1 cellular context compared by ENCODE assay signal in the genomic region with DNA sequence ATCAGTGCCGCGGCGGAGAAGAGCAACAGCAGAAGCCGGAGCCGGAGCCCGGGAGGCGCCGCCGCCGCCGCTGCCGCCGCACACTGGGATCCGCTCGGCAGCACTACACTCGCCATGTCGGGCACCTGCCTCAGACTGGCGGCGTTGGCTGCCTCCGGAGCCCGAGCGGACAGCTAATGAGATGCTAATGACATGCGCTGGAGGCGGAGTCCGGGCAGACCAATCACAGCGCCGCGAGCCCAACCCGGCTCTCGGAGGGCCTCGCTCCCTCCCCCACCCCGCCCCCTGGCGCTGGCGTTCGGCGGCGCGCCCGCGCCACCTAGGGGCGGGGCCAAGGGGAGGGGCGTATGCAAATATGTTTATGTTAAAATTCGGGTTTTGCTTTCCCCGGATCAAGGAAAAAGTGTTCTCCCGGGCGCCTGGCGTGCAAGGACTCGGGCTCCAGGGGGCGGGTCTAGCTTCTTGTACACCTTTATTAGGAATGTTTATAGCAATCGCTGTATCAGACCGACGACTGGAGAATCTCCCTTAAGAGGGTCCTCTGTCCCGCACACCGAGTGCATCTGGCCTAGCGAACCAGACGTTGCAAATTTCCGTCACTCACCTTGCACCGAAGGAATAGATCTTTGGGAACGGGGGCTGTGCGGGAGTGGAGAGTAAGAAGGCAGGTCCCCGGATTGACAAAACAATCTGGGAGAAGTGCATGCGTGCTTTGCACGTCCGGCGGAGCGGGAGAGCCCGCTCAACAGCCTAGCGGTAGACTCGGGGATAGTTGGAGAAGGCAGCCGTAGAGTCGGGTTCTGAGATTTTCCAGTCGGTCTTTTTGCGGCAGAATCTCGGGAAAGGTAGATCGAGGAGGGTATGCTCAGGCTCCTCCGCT.
TF ChIP-seq lines count a peak whose summit lies in the region.

A gene (minus strand): TSS at position 137 of the 880 bp plus-strand sequence.

TF ChIP-seq in HepG2, 621 proteins besides CTCF, POLR2A, EP300 and RAD21 (continued from another document and continues in another):
- TF ChIP-seq, protein P1, sequence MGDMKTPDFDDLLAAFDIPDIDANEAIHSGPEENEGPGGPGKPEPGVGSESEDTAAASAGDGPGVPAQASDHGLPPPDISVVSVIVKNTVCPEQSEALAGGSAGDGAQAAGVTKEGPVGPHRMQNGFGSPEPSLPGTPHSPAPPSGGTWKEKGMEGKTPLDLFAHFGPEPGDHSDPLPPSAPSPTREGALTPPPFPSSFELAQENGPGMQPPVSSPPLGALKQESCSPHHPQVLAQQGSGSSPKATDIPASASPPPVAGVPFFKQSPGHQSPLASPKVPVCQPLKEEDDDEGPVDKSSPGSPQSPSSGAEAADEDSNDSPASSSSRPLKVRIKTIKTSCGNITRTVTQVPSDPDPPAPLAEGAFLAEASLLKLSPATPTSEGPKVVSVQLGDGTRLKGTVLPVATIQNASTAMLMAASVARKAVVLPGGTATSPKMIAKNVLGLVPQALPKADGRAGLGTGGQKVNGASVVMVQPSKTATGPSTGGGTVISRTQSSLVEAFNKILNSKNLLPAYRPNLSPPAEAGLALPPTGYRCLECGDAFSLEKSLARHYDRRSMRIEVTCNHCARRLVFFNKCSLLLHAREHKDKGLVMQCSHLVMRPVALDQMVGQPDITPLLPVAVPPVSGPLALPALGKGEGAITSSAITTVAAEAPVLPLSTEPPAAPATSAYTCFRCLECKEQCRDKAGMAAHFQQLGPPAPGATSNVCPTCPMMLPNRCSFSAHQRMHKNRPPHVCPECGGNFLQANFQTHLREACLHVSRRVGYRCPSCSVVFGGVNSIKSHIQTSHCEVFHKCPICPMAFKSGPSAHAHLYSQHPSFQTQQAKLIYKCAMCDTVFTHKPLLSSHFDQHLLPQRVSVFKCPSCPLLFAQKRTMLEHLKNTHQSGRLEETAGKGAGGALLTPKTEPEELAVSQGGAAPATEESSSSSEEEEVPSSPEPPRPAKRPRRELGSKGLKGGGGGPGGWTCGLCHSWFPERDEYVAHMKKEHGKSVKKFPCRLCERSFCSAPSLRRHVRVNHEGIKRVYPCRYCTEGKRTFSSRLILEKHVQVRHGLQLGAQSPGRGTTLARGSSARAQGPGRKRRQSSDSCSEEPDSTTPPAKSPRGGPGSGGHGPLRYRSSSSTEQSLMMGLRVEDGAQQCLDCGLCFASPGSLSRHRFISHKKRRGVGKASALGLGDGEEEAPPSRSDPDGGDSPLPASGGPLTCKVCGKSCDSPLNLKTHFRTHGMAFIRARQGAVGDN (CRISPR knock-in tag; IDR thresholded peaks at IDR 0.05), result peak; percentile 62
- TF ChIP-seq, protein P2, sequence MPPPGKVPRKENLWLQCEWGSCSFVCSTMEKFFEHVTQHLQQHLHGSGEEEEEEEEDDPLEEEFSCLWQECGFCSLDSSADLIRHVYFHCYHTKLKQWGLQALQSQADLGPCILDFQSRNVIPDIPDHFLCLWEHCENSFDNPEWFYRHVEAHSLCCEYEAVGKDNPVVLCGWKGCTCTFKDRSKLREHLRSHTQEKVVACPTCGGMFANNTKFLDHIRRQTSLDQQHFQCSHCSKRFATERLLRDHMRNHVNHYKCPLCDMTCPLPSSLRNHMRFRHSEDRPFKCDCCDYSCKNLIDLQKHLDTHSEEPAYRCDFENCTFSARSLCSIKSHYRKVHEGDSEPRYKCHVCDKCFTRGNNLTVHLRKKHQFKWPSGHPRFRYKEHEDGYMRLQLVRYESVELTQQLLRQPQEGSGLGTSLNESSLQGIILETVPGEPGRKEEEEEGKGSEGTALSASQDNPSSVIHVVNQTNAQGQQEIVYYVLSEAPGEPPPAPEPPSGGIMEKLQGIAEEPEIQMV (CRISPR knock-in tag; IDR thresholded peaks at IDR 0.05; ENCODE audit: low read depth), result no peak; the same call in 1 of the 2 replicates
- TF ChIP-seq MTF2 (CRISPR knock-in tag; IDR thresholded peaks at IDR 0.05; ENCODE audit: borderline replicate concordance), result 0 out of 2 replicates have a peak, but pooled peaks have one; percentile 50
- TF ChIP-seq, protein P3, sequence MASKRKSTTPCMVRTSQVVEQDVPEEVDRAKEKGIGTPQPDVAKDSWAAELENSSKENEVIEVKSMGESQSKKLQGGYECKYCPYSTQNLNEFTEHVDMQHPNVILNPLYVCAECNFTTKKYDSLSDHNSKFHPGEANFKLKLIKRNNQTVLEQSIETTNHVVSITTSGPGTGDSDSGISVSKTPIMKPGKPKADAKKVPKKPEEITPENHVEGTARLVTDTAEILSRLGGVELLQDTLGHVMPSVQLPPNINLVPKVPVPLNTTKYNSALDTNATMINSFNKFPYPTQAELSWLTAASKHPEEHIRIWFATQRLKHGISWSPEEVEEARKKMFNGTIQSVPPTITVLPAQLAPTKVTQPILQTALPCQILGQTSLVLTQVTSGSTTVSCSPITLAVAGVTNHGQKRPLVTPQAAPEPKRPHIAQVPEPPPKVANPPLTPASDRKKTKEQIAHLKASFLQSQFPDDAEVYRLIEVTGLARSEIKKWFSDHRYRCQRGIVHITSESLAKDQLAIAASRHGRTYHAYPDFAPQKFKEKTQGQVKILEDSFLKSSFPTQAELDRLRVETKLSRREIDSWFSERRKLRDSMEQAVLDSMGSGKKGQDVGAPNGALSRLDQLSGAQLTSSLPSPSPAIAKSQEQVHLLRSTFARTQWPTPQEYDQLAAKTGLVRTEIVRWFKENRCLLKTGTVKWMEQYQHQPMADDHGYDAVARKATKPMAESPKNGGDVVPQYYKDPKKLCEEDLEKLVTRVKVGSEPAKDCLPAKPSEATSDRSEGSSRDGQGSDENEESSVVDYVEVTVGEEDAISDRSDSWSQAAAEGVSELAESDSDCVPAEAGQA (IDR thresholded peaks at IDR 0.05; ENCODE audit: low read depth), result 0 out of 2 replicates have a peak, but pooled peaks have one; percentile 23
- TF ChIP-seq, protein P3 (CRISPR knock-in tag; IDR thresholded peaks at IDR 0.05; ENCODE audit: borderline replicate concordance), result no peak
- TF ChIP-seq PRPF4 (IDR thresholded peaks at IDR 0.05; ENCODE audit: low read depth, low read length, poor library complexity, severe bottlenecking), result no peak
- peak; percentile 80 for TF ChIP-seq NFYC (CRISPR knock-in tag; IDR thresholded peaks at IDR 0.05)
- 0 out of 2 replicates have a peak, but pooled peaks have one; percentile 70 for TF ChIP-seq ZNF546 (CRISPR knock-in tag; conservative IDR thresholded peaks at IDR 0.05)
- peak; percentile 96 for TF ChIP-seq POLR2G (IDR thresholded peaks at IDR 0.05; ENCODE audit: low read depth, low read length)
- TF ChIP-seq, protein P4, sequence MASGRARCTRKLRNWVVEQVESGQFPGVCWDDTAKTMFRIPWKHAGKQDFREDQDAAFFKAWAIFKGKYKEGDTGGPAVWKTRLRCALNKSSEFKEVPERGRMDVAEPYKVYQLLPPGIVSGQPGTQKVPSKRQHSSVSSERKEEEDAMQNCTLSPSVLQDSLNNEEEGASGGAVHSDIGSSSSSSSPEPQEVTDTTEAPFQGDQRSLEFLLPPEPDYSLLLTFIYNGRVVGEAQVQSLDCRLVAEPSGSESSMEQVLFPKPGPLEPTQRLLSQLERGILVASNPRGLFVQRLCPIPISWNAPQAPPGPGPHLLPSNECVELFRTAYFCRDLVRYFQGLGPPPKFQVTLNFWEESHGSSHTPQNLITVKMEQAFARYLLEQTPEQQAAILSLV (CRISPR knock-in tag; IDR thresholded peaks at IDR 0.05; ENCODE audit: borderline replicate concordance), result 0 out of 2 replicates have a peak, but pooled peaks have one; percentile 16
- 0 out of 2 replicates have a peak, but pooled peaks have one; percentile 2 for TF ChIP-seq ZNF138 (CRISPR knock-in tag; IDR thresholded peaks at IDR 0.05; ENCODE audit: low read depth)
- 0 out of 2 replicates have a peak, but pooled peaks have one; percentile 8 for TF ChIP-seq HMG20A (CRISPR knock-in tag; IDR thresholded peaks at IDR 0.05; ENCODE audit: borderline replicate concordance)
- TF ChIP-seq, protein P5, sequence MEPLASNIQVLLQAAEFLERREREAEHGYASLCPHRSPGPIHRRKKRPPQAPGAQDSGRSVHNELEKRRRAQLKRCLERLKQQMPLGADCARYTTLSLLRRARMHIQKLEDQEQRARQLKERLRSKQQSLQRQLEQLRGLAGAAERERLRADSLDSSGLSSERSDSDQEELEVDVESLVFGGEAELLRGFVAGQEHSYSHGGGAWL (CRISPR knock-in tag; IDR thresholded peaks at IDR 0.05), result peak; percentile 83
- TF ChIP-seq MAF1 (CRISPR knock-in tag; IDR thresholded peaks at IDR 0.05; ENCODE audit: borderline replicate concordance), result no peak; the same call in 1 of the 2 replicates
- TF ChIP-seq, protein P6, sequence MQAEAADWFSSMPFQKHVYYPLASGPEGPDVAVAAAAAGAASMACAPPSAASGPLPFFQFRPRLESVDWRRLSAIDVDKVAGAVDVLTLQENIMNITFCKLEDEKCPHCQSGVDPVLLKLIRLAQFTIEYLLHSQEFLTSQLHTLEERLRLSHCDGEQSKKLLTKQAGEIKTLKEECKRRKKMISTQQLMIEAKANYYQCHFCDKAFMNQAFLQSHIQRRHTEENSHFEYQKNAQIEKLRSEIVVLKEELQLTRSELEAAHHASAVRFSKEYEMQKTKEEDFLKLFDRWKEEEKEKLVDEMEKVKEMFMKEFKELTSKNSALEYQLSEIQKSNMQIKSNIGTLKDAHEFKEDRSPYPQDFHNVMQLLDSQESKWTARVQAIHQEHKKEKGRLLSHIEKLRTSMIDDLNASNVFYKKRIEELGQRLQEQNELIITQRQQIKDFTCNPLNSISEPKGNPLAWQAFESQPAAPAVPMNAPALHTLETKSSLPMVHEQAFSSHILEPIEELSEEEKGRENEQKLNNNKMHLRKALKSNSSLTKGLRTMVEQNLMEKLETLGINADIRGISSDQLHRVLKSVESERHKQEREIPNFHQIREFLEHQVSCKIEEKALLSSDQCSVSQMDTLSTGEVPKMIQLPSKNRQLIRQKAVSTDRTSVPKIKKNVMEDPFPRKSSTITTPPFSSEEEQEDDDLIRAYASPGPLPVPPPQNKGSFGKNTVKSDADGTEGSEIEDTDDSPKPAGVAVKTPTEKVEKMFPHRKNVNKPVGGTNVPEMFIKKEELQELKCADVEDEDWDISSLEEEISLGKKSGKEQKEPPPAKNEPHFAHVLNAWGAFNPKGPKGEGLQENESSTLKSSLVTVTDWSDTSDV (CRISPR knock-in tag; IDR thresholded peaks at IDR 0.05), result 0 out of 2 replicates have a peak, but pooled peaks have one; percentile 38
- peak; percentile 64 for TF ChIP-seq SALL1 (CRISPR knock-in tag; IDR thresholded peaks at IDR 0.05)
- TF ChIP-seq U2AF1 (optimal IDR thresholded peaks at IDR 0.05; ENCODE audit: low read depth, low read length), result no peak
- no peak for TF ChIP-seq PCBP1 (IDR thresholded peaks at IDR 0.05; ENCODE audit: borderline replicate concordance, low read depth, low read length)
- TF ChIP-seq SP4 (CRISPR knock-in tag; IDR thresholded peaks at IDR 0.05), result peak; percentile 92
- no peak for TF ChIP-seq ZNF180 (CRISPR knock-in tag; IDR thresholded peaks at IDR 0.05; ENCODE audit: borderline replicate concordance, low read depth)
- peak; percentile 70 for TF ChIP-seq ZNF563 (CRISPR knock-in tag; IDR thresholded peaks at IDR 0.05)
- TF ChIP-seq ZNF10 (CRISPR knock-in tag; IDR thresholded peaks at IDR 0.05; ENCODE audit: borderline replicate concordance, low read depth), result no peak
- TF ChIP-seq, protein P7, sequence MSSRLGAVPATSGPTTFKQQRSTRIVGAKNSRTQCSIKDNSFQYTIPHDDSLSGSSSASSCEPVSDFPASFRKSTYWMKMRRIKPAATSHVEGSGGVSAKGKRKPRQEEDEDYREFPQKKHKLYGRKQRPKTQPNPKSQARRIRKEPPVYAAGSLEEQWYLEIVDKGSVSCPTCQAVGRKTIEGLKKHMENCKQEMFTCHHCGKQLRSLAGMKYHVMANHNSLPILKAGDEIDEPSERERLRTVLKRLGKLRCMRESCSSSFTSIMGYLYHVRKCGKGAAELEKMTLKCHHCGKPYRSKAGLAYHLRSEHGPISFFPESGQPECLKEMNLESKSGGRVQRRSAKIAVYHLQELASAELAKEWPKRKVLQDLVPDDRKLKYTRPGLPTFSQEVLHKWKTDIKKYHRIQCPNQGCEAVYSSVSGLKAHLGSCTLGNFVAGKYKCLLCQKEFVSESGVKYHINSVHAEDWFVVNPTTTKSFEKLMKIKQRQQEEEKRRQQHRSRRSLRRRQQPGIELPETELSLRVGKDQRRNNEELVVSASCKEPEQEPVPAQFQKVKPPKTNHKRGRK (CRISPR knock-in tag; IDR thresholded peaks at IDR 0.05), result no peak; the same call in 1 of the 2 replicates
- 0 out of 2 replicates have a peak, but pooled peaks have one; percentile 9 for TF ChIP-seq HNF4A (CRISPR knock-in tag; IDR thresholded peaks at IDR 0.05)
- TF ChIP-seq, protein P8, sequence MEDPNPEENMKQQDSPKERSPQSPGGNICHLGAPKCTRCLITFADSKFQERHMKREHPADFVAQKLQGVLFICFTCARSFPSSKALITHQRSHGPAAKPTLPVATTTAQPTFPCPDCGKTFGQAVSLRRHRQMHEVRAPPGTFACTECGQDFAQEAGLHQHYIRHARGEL (CRISPR knock-in tag; IDR thresholded peaks at IDR 0.05), result no peak
- peak; percentile 60; the same call in 1 of the 2 replicates for TF ChIP-seq NR1H2 (CRISPR knock-in tag; IDR thresholded peaks at IDR 0.05; ENCODE audit: borderline replicate concordance, low read depth)
- no peak for TF ChIP-seq ZNF75D (CRISPR knock-in tag; IDR thresholded peaks at IDR 0.05; ENCODE audit: borderline replicate concordance)
